ENCODE assay signal across 1 cellular context in genomic region chr12:47758834-47759690, GRCh38.
TF ChIP-seq lines count a peak whose summit lies in the region.

Gene RAPGEF3, minus strand, starts transcription at chr12:47758880. Its CDS starts 324 bp downstream, at chr12:47758556.

TF ChIP-seq in K562, 482 proteins besides CTCF, POLR2A, EP300 and RAD21 (continued from another document and continues in another):
- TF ChIP-seq E2F1 (CRISPR knock-in tag; IDR thresholded peaks at IDR 0.05) (peak; percentile 48; the same call in 1 of the 2 replicates), PRDM10 (IDR thresholded peaks at IDR 0.05; ENCODE audit: partially characterized antibody) (no peak), ZNF224 (CRISPR knock-in tag; IDR thresholded peaks at IDR 0.05) (no peak), TSHZ1 (CRISPR knock-in tag; IDR thresholded peaks at IDR 0.05) (no peak), ZNF431 (CRISPR knock-in tag; IDR thresholded peaks at IDR 0.05) (0 out of 2 replicates have a peak, but pooled peaks have one; percentile 52), ZNF609 (CRISPR knock-in tag; IDR thresholded peaks at IDR 0.05; ENCODE audit: borderline replicate concordance) (no peak), KAT2B (IDR thresholded peaks at IDR 0.05; ENCODE audit: low read depth, low read length) (no peak), EWSR1 (IDR thresholded peaks at IDR 0.05; ENCODE audit: borderline replicate concordance, low read depth, partially characterized antibody) (no peak), KLF1 (tag; IDR thresholded peaks at IDR 0.05) (no peak), ZBTB8A (IDR thresholded peaks at IDR 0.05; ENCODE audit: partially characterized antibody) (no peak), BCOR (IDR thresholded peaks at IDR 0.05) (peak; percentile 61; the same call in 1 of the 2 replicates), GATAD2B (IDR thresholded peaks at IDR 0.05; ENCODE audit: borderline replicate concordance) (no peak; the same call in 1 of the 2 replicates), ASH1L (IDR thresholded peaks at IDR 0.05; ENCODE audit: borderline replicate concordance, low read depth, partially characterized antibody) (no peak), STAT5A (IDR thresholded peaks at IDR 0.05; ENCODE audit: borderline replicate concordance, low read length) (no peak), CEBPZ (IDR thresholded peaks at IDR 0.05; ENCODE audit: borderline replicate concordance, low read depth, low read length) (no peak), ARHGAP35 (IDR thresholded peaks at IDR 0.05; ENCODE audit: partially characterized antibody) (no peak), TEAD1 (CRISPR knock-in tag; IDR thresholded peaks at IDR 0.05) (peak in 1 of 2 experiments; percentile 67; a peak in 2 of 4 replicates), ZNF639 (CRISPR knock-in tag; conservative IDR thresholded peaks at IDR 0.05 in 1 of 2, IDR thresholded peaks at IDR 0.05 in 1 of 2) (peak in 1 of 2 experiments; percentile 61; a peak in 1 of 4 replicates), NBN (IDR thresholded peaks at IDR 0.05; ENCODE audit: low read depth) (no peak), TEAD2 (tag; IDR thresholded peaks at IDR 0.05) (no peak), HIVEP1 (CRISPR knock-in tag; IDR thresholded peaks at IDR 0.05) (no peak), HOMEZ (CRISPR knock-in tag; IDR thresholded peaks at IDR 0.05) (no peak), SMC3 (conservative IDR thresholded peaks at IDR 0.05; ENCODE audit: insufficient read depth, low read depth, low read length) (0 out of 2 replicates have a peak, but pooled peaks have one; percentile 23), ZNF277 (CRISPR knock-in tag; IDR thresholded peaks at IDR 0.05; ENCODE audit: borderline replicate concordance) (no peak), PHF21A (IDR thresholded peaks at IDR 0.05; ENCODE audit: borderline replicate concordance, low read depth) (no peak), ETV1 (tag; conservative IDR thresholded peaks at IDR 0.05; ENCODE audit: low read depth) (peak; percentile 55; the same call in 1 of the 2 replicates), NCOA1 (IDR thresholded peaks at IDR 0.05; ENCODE audit: low read depth) (no peak), FUS (optimal IDR thresholded peaks at IDR 0.05; ENCODE audit: low read depth, low read length) (no peak), SRF (CRISPR knock-in tag; IDR thresholded peaks at IDR 0.05) (no peak; a peak in 1 of 4 replicates), FOXP1 (CRISPR knock-in tag; IDR thresholded peaks at IDR 0.05) (0 out of 2 replicates have a peak, but pooled peaks have one; percentile 41), E4F1 (CRISPR knock-in tag; IDR thresholded peaks at IDR 0.05; ENCODE audit: borderline replicate concordance) (no peak)
